In the genomic region with DNA sequence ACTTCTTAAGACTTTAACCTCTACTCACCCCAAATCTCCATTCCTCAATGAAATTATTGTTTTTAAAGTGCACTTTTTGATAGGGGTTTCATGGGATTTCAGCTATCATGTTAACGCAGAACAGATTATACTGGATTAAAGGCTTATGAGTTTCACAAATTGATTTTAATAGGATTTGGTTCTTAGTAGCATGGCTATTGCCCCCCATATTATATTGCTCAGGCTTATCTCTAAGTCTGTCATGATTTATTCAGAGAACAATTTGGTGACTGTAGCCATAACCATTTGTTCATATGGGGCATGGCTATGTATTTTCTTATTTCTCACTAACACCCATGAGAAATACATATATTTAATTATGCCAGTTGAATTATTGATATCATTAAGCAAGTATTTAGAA, we compare ENCODE assay signal across 29 cellular contexts. TPM values are rescaled to one million over a fixed set of nuclear protein-coding genes. Genes with fewer than 3 reads are reported as not detected.
A peak's percentile ranks its signal among the peaks of the same experiment; 100 is the strongest.
DNase-seq lines count a peak whose midpoint lies in the region; ATAC-seq, FAIRE-seq and TF ChIP-seq lines count a peak whose summit lies in the region.
"Had no signal": no experiment of that assay in that cellular context is flagged by ENCODE, and none has a peak within 500 bp of the region (broad histone marks: within the 10 kb centered on the region; RNA-seq: fewer than 3 reads in every experiment).

No MANE protein-coding gene starts in this region.

- H3K36me3 ChIP-seq in astrocyte (ENCODE audit: insufficient read depth, low read length): no peaks in the 10 kb centered on the region
- no peaks in the 10 kb centered on the region for H3K36me3 ChIP-seq in smooth muscle cell (ENCODE audit: low read depth)
- no peaks in the 10 kb centered on the region for H3K36me3 ChIP-seq in HepG2 (replicated peaks in 1 of 2; ENCODE audit: control insufficient read depth in 1 of 2, insufficient read depth in 2 of 2, low read length in 2 of 2)
- H3K36me3 ChIP-seq: BE2C had no signal

- peak; percentile 95 for FAIRE-seq in D721Med (lab: Jason Lieb, UNC)
- FAIRE-seq in astrocyte (lab: Jason Lieb, UNC): no peak
- FAIRE-seq in HepG2 (lab: Jason Lieb, UNC): no peak
- FAIRE-seq: A204.1, GM12878, GM12892, GM18507 had no signal

- no peak overlapping the region for H3K4me3 Mint-ChIP-seq in astrocyte (ENCODE audit: unreplicated experiment)
- H3K4me3 Mint-ChIP-seq: CD14-positive monocyte; CD4-positive, alpha-beta memory T cell; CD4-positive, CD25-positive, alpha-beta regulatory T cell; CD8-positive, alpha-beta memory T cell had no signal

- H4K20me1 ChIP-seq in astrocyte (ENCODE audit: insufficient read depth, low read length) (no peaks in the 10 kb centered on the region), smooth muscle cell (ENCODE audit: low read depth) (no peaks in the 10 kb centered on the region), HepG2 (ENCODE audit: insufficient read depth, low read length) (no peaks in the 10 kb centered on the region)
- H4K20me1 ChIP-seq: BLaER1 had no signal

- no peak overlapping the region for H3K4me2 ChIP-seq in astrocyte (ENCODE audit: low read length)
- H3K4me2 ChIP-seq in smooth muscle cell: no peak overlapping the region
- H3K4me2 ChIP-seq in HepG2 (ENCODE audit: low read depth, low read length): no peak overlapping the region
- H3K4me2 ChIP-seq: BLaER1 had no signal

- H3K4me1 Mint-ChIP-seq in astrocyte (ENCODE audit: low read depth, unreplicated experiment): peaks cover 6% of the 10 kb centered on the region
- H3K4me1 Mint-ChIP-seq: CD14-positive monocyte; CD8-positive, alpha-beta memory T cell had no signal

- BruUV-seq in HepG2 (replicated peaks; lab: Mats Ljungman, UMichigan): no TSS peak

- CTCF ChIA-PET in HepG2 (lab: Yijun Ruan, JAX; ENCODE audit: low intra/inter-chr PET ratio, low total read pairs): no interaction called here

- H3K4me1 ChIP-seq in astrocyte (ENCODE audit: insufficient read depth, low read length) (no peaks in the 10 kb centered on the region), smooth muscle cell (ENCODE audit: low read depth) (no peaks in the 10 kb centered on the region), HepG2 (ENCODE audit: insufficient read depth, low read length) (no peaks in the 10 kb centered on the region)
- H3K4me1 ChIP-seq: BE2C, BLaER1 had no signal

- 57% methylated on average over 1 of the region's 1 CpG for WGBS in smooth muscle cell (ENCODE audit: low lambda C conversion rate)
- 100% methylated on average over 1 of the region's 1 CpG for WGBS in HepG2 (ENCODE audit: low lambda C conversion rate)

- H3K9ac ChIP-seq in astrocyte (ENCODE audit: low read length) (no peak overlapping the region), smooth muscle cell (ENCODE audit: low read depth) (no peak overlapping the region), HepG2 (ENCODE audit: insufficient read depth, low read depth, low read length) (no peak overlapping the region)
- H3K9ac ChIP-seq: BLaER1 had no signal

- in situ Hi-C loops in HepG2 (cut with HindIII; ENCODE audit: extremely low pct_ligation_motif_present, low pct_unique_long_range_greater_than_20kb): no loop called here

- H3K27ac Mint-ChIP-seq in astrocyte (ENCODE audit: unreplicated experiment): peak overlapping the region; percentile 53
- H3K27ac Mint-ChIP-seq: CD14-positive monocyte; CD4-positive, CD25-positive, alpha-beta regulatory T cell; CD8-positive, alpha-beta memory T cell had no signal

- H3K4me3 ChIP-seq in astrocyte (ENCODE audit: insufficient read depth, low read depth, low read length) (no peak overlapping the region), smooth muscle cell (no peak overlapping the region), HepG2 (replicated peaks in 1 of 3; ENCODE audit: insufficient read depth in 1 of 3, low read depth in 2 of 3, low read length in 3 of 3) (no peak overlapping the region)
- H3K4me3 ChIP-seq: BLaER1, GM12878 had no signal

- H3K27me3 Mint-ChIP-seq in astrocyte (ENCODE audit: low read depth, unreplicated experiment): no peaks in the 10 kb centered on the region
- H3K27me3 Mint-ChIP-seq: CD4-positive, alpha-beta memory T cell; CD4-positive, CD25-positive, alpha-beta regulatory T cell; CD8-positive, alpha-beta memory T cell had no signal

- no peak for TF ChIP-seq POLR2A in HepG2 (IDR thresholded peaks at IDR 0.05; ENCODE audit: insufficient read depth in 1 of 2, low read depth in 2 of 2, low read length in 2 of 2)

- TF ChIP-seq CTCF in D721Med (IDR thresholded peaks at IDR 0.05; ENCODE audit: insufficient read depth, missing control alignments) (no peak), astrocyte (IDR thresholded peaks at IDR 0.05; ENCODE audit: insufficient read depth, low read depth, low read length) (no peak), smooth muscle cell (IDR thresholded peaks at IDR 0.05; ENCODE audit: borderline replicate concordance, insufficient read depth, poor library complexity, severe bottlenecking) (no peak), HepG2 (CRISPR knock-in tag; IDR thresholded peaks at IDR 0.05) (no peak)

- H3K27me3 ChIP-seq in astrocyte (ENCODE audit: insufficient read depth, low read length) (no peaks in the 10 kb centered on the region), smooth muscle cell (ENCODE audit: low read depth) (no peaks in the 10 kb centered on the region), HepG2 (ENCODE audit: control insufficient read depth in 1 of 2, insufficient read depth in 2 of 2, low read length in 2 of 2) (no peaks in the 10 kb centered on the region; a peak in 1 of 5 replicates)
- H3K27me3 ChIP-seq: BE2C, BLaER1 had no signal

- intact Hi-C loops in HepG2 (cut with micrococcal nuclease; ENCODE audit: unreplicated experiment): no loop called here

- ATAC-seq in HG03196 (IDR thresholded peaks at IDR 0.05; ENCODE audit: unreplicated experiment): no peak
- no peak for ATAC-seq in HepG2
- ATAC-seq: GM12878 had no signal

- POLR2A ChIA-PET in HepG2 (lab: Yijun Ruan, JAX): no interaction called here

- TF ChIP-seq RAD21 in HepG2 (CRISPR knock-in tag; IDR thresholded peaks at IDR 0.05): no peak

- DNase-seq in D721Med (ENCODE audit: insufficient read length, low spot score): peak; percentile 29
- peak; percentile 90 for DNase-seq in NCI-H82 (lab: John Stamatoyannopoulos, UW)
- no peak for DNase-seq in astrocyte (ENCODE audit: low read depth)
- DNase-seq in smooth muscle cell (lab: John Stamatoyannopoulos, UW; ENCODE audit: unreplicated experiment): no peak
- DNase-seq in mucosa of gallbladder (ENCODE audit: low spot score): no peak
- no peak for DNase-seq in stimulated activated CD4-positive, alpha-beta T cell treated with anti-CD3 and anti-CD28 coated beads, Interleukin-2, amount 100 ng/mL, for 48 hours
- no peak for DNase-seq in HepG2 (ENCODE audit: low spot score)
- DNase-seq: 8988T; ACHN; BE2C; C1 segment of cervical spinal cord; CD4-positive, alpha-beta memory T cell; CD4-positive, CD25-positive, alpha-beta regulatory T cell; CD8-positive, alpha-beta memory T cell; COR-L47; DMS 273 treated with DMSO at 0.1 percent for 48 hours; DMS153; DMS53; DMS79; DND-41; EL; GDM1 had no signal

- H3K27ac ChIP-seq in astrocyte (ENCODE audit: low read depth, low read length): no peak overlapping the region
- H3K27ac ChIP-seq in smooth muscle cell (ENCODE audit: low read depth): peak overlapping the region; percentile 86
- H3K27ac ChIP-seq in HepG2 (ENCODE audit: extremely low read length, insufficient read depth, low read length): no peak overlapping the region
- H3K27ac ChIP-seq: BLaER1 had no signal

- H3K79me2 ChIP-seq in astrocyte (ENCODE audit: insufficient read depth, low read length) (no peaks in the 10 kb centered on the region), smooth muscle cell (ENCODE audit: low read depth) (no peaks in the 10 kb centered on the region), HepG2 (ENCODE audit: insufficient read depth, low read length) (no peaks in the 10 kb centered on the region)

- no peaks in the 10 kb centered on the region for H3K9me3 Mint-ChIP-seq in astrocyte (ENCODE audit: unreplicated experiment)
- H3K9me3 Mint-ChIP-seq: CD4-positive, alpha-beta memory T cell; CD8-positive, alpha-beta memory T cell had no signal

- H3K9me3 ChIP-seq in astrocyte (ENCODE audit: insufficient read depth, low read depth, low read length) (no peaks in the 10 kb centered on the region), smooth muscle cell (replicated peaks; ENCODE audit: low read depth) (no peaks in the 10 kb centered on the region), HepG2 (ENCODE audit: low read length) (no peaks in the 10 kb centered on the region)
- H3K9me3 ChIP-seq: BE2C had no signal

- H3K36me3 Mint-ChIP-seq in astrocyte (ENCODE audit: low read depth, unreplicated experiment): no peaks in the 10 kb centered on the region
- H3K36me3 Mint-ChIP-seq: CD4-positive, alpha-beta memory T cell; CD4-positive, CD25-positive, alpha-beta regulatory T cell had no signal

- H3F3A ChIP-seq in smooth muscle cell (ENCODE audit: low read depth): no peaks in the 10 kb centered on the region

- no peak overlapping the region for H2AFZ ChIP-seq in astrocyte (ENCODE audit: low read depth, low read length)
- H2AFZ ChIP-seq in smooth muscle cell (ENCODE audit: low read depth): no peak overlapping the region
- H2AFZ ChIP-seq in HepG2 (ENCODE audit: low read length): no peak overlapping the region

- TF ChIP-seq EP300 in HepG2 (IDR thresholded peaks at IDR 0.05; ENCODE audit: low read depth in 2 of 2, low read length in 2 of 2) (no peak), HepG2 (CRISPR knock-in tag; IDR thresholded peaks at IDR 0.05; ENCODE audit: borderline replicate concordance) (no peak)

RNA-seq across cellular contexts. Expression of a gene that starts 57.0 kb away (rescaled TPM):
- total RNA-seq in astrocyte (1.00 and 1.0 TPM in 2 replicates), smooth muscle cell (3.0 and 3.1 TPM in 2 replicates), mucosa of gallbladder (1.7 TPM), HepG2 (2016; rRNA removed; fragmentation: Illumina TruSeq; extraction: Trizol) (30.7 and 40.7 TPM in 2 replicates)
- polyA plus RNA-seq in smooth muscle cell (1.7 and 3.5 TPM in 2 replicates), HepG2 (2011; rRNA removed) (2.3 and 4.8 TPM in 2 replicates)
- 23.9 and 26.6 TPM in 2 replicates for total RNA-seq in HepG2 (2016; cell fraction: cytosol; rRNA removed; fragmentation: Illumina TruSeq; extraction: Trizol; ENCODE audit: low read depth)
- 28.8 and 43.1 TPM in 2 replicates for total RNA-seq in HepG2 (2016; cell fraction: insoluble cytoplasmic fraction; rRNA removed; fragmentation: Illumina TruSeq; extraction: Trizol)
- 27.2 and 33.0 TPM in 2 replicates for total RNA-seq in HepG2 (2016; cell fraction: membrane; rRNA removed; fragmentation: Illumina TruSeq; extraction: Trizol)
- 13.2 and 15.2 TPM in 2 replicates for total RNA-seq in HepG2 (2016; cell fraction: nucleus; rRNA removed; fragmentation: Illumina TruSeq; extraction: Trizol)
- 1.7 TPM in 2 replicates for polyA plus RNA-seq in HepG2 (2011; cell fraction: cytosol; rRNA removed)
- 1.4 and 1.6 TPM in 2 replicates for polyA plus RNA-seq in HepG2 (2011; cell fraction: nucleus; rRNA removed)
- 8.8 and 14.8 TPM in 2 replicates for polyA plus RNA-seq in HepG2 (2012)
- 20.8 and 21.2 TPM in 2 replicates for polyA plus RNA-seq in HepG2 (2016; cell fraction: cytosol; fragmentation: Illumina TruSeq; extraction: Trizol; ENCODE audit: low read depth)
- 45.9 and 54.7 TPM in 2 replicates for polyA plus RNA-seq in HepG2 (2016; cell fraction: insoluble cytoplasmic fraction; fragmentation: Illumina TruSeq; extraction: Trizol; ENCODE audit: low read depth)
- 31.4 and 32.2 TPM in 2 replicates for polyA plus RNA-seq in HepG2 (2016; cell fraction: membrane; fragmentation: Illumina TruSeq; extraction: Trizol; ENCODE audit: low read depth)
- 22.1 and 22.4 TPM in 2 replicates for polyA plus RNA-seq in HepG2 (2016; cell fraction: nucleus; fragmentation: Illumina TruSeq; extraction: Trizol; ENCODE audit: insufficient read depth, low read depth)
- polyA minus RNA-seq in HepG2 (2011; rRNA and poly(A)+ RNA removed; ENCODE audit: low replicate concordance): 0.16 and 0.28 TPM in 2 replicates
- 3.8 and 4.7 TPM in 2 replicates for polyA minus RNA-seq in HepG2 (2011; cell fraction: cytosol; rRNA and poly(A)+ RNA removed)
- polyA minus RNA-seq in HepG2 (2011; cell fraction: nucleus; rRNA and poly(A)+ RNA removed): 2.1 and 3.6 TPM in 2 replicates
- total RNA-seq: CD4-positive, alpha-beta memory T cell had no signal
- polyA plus RNA-seq: CD14-positive monocyte had no signal

Comparison
In these comparisons a context has a peak if more than half of its experiments do, and no peak if none do; other contexts are left out.
1. DNase-seq: peak in D721Med (single experiment) and NCI-H82 (single experiment); none in astrocyte (single experiment), smooth muscle cell (single experiment), mucosa of gallbladder (single experiment), stimulated activated CD4-positive, alpha-beta T cell treated with anti-CD3 and anti-CD28 coated beads, Interleukin-2, amount 100 ng/mL, for 48 hours (0 of 2) and HepG2 (single experiment).